1 cellular context compared by ENCODE assay signal in the genomic region with DNA sequence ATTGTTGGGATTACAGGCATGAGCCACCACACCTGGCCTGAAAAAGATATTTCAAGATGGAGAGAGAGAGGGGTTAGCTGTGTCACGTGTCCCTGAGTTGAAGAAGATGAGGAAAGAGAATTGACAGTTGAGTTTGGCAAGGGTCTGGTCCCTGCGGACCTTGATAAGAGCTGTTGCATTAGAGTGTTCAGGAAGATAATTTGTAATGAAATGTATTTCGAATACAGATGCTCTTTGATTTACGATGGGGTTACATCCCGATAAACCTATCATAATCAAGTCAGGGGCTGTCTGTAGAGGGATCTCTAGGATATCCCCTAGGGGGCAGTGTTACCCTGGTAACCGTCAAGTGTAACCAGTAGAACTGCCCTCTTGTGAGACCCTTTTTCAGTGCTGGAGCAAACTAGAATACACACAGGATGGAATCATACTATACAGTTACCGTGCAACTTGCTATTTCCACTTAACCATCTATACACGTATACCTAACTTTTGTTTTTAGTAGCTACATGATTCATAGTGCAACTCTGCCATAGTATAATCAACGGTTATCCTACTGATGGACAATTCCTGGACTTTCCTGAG.
TF ChIP-seq lines count a peak whose summit lies in the region.

No MANE protein-coding gene starts in this region.

TF ChIP-seq in K562, 482 proteins besides CTCF, POLR2A, EP300 and RAD21 (continued from another document and continues in another):
- TF ChIP-seq PCBP1 (IDR thresholded peaks at IDR 0.05; ENCODE audit: low read depth, low read length, poor library complexity, severe bottlenecking) (no peak), SMAD3 (CRISPR knock-in tag; conservative IDR thresholded peaks at IDR 0.05) (no peak), CREM (IDR thresholded peaks at IDR 0.05; ENCODE audit: low read depth) (peak; percentile 13; the same call in 1 of the 2 replicates), ZC3H11A (IDR thresholded peaks at IDR 0.05; ENCODE audit: low read depth, low read length) (no peak), KAT7 (CRISPR knock-in tag; IDR thresholded peaks at IDR 0.05; ENCODE audit: borderline replicate concordance) (no peak), ZNF263 (CRISPR knock-in tag; IDR thresholded peaks at IDR 0.05; ENCODE audit: borderline replicate concordance) (no peak; the same call in none of the 2 replicates), NR2C2 (CRISPR knock-in tag; IDR thresholded peaks at IDR 0.05) (no peak), NR2C2 (tag; IDR thresholded peaks at IDR 0.05) (no peak), ZNF121 (CRISPR knock-in tag; conservative IDR thresholded peaks at IDR 0.05) (peak; percentile 70), SREBF2 (CRISPR knock-in tag; IDR thresholded peaks at IDR 0.05) (no peak), DMBX1 (CRISPR knock-in tag; IDR thresholded peaks at IDR 0.05; ENCODE audit: borderline replicate concordance) (peak; percentile 61; the same call in 1 of the 2 replicates), ETV5 (CRISPR knock-in tag; IDR thresholded peaks at IDR 0.05; ENCODE audit: low read depth) (0 out of 2 replicates have a peak, but pooled peaks have one; percentile 41), CHCHD3 (CRISPR knock-in tag; IDR thresholded peaks at IDR 0.05) (no peak), ZNF57 (CRISPR knock-in tag; IDR thresholded peaks at IDR 0.05) (no peak), NCOA1 (IDR thresholded peaks at IDR 0.05; ENCODE audit: low read depth) (peak; percentile 82; the same call in 1 of the 2 replicates), SP2 (IDR thresholded peaks at IDR 0.05; ENCODE audit: extremely low read depth, low read depth, low read length, poor library complexity, severe bottlenecking) (no peak), GATA2 (CRISPR knock-in tag; IDR thresholded peaks at IDR 0.05) (peak; percentile 88), TAF1 (IDR thresholded peaks at IDR 0.05; ENCODE audit: control insufficient read depth, extremely low read depth, insufficient read depth, low read length, severe bottlenecking) (no peak), C11orf30 (IDR thresholded peaks at IDR 0.05; ENCODE audit: low read depth) (peak; percentile 52), FIP1L1 (IDR thresholded peaks at IDR 0.05; ENCODE audit: low read depth, low read length, poor library complexity, severe bottlenecking) (no peak), ZNF24 (IDR thresholded peaks at IDR 0.05) (no peak), POLR2B (IDR thresholded peaks at IDR 0.05; ENCODE audit: low read depth, partially characterized antibody) (peak; percentile 40), ZNF507 (tag; conservative IDR thresholded peaks at IDR 0.05) (no peak), NONO (IDR thresholded peaks at IDR 0.05; ENCODE audit: low read depth in 2 of 2, low read length in 1 of 2) (no peak), MEF2D (tag; conservative IDR thresholded peaks at IDR 0.05; ENCODE audit: low read depth) (no peak), ZBTB1 (CRISPR knock-in tag; IDR thresholded peaks at IDR 0.05; ENCODE audit: borderline replicate concordance, low read depth) (no peak), HMGN3 (IDR thresholded peaks at IDR 0.05; ENCODE audit: borderline replicate concordance, extremely low read depth, insufficient read length, low read depth, low read length) (no peak), ZNF354B (CRISPR knock-in tag; IDR thresholded peaks at IDR 0.05) (no peak), WHSC1 (IDR thresholded peaks at IDR 0.05; ENCODE audit: low read length) (no peak), SRSF3 (IDR thresholded peaks at IDR 0.05; ENCODE audit: insufficient read depth, low read length) (no peak), HOXB6 (CRISPR knock-in tag; IDR thresholded peaks at IDR 0.05; ENCODE audit: borderline replicate concordance) (no peak), ZNF695 (CRISPR knock-in tag; IDR thresholded peaks at IDR 0.05) (no peak), PHB2 (IDR thresholded peaks at IDR 0.05; ENCODE audit: low read depth) (no peak), MIER1 (IDR thresholded peaks at IDR 0.05; ENCODE audit: low read depth) (no peak)
- TF ChIP-seq, protein P1, sequence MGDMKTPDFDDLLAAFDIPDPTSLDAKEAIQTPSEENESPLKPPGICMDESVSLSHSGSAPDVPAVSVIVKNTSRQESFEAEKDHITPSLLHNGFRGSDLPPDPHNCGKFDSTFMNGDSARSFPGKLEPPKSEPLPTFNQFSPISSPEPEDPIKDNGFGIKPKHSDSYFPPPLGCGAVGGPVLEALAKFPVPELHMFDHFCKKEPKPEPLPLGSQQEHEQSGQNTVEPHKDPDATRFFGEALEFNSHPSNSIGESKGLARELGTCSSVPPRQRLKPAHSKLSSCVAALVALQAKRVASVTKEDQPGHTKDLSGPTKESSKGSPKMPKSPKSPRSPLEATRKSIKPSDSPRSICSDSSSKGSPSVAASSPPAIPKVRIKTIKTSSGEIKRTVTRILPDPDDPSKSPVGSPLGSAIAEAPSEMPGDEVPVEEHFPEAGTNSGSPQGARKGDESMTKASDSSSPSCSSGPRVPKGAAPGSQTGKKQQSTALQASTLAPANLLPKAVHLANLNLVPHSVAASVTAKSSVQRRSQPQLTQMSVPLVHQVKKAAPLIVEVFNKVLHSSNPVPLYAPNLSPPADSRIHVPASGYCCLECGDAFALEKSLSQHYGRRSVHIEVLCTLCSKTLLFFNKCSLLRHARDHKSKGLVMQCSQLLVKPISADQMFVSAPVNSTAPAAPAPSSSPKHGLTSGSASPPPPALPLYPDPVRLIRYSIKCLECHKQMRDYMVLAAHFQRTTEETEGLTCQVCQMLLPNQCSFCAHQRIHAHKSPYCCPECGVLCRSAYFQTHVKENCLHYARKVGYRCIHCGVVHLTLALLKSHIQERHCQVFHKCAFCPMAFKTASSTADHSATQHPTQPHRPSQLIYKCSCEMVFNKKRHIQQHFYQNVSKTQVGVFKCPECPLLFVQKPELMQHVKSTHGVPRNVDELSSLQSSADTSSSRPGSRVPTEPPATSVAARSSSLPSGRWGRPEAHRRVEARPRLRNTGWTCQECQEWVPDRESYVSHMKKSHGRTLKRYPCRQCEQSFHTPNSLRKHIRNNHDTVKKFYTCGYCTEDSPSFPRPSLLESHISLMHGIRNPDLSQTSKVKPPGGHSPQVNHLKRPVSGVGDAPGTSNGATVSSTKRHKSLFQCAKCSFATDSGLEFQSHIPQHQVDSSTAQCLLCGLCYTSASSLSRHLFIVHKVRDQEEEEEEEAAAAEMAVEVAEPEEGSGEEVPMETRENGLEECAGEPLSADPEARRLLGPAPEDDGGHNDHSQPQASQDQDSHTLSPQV (IDR thresholded peaks at IDR 0.05): peak; percentile 84
- TF ChIP-seq, protein P2, sequence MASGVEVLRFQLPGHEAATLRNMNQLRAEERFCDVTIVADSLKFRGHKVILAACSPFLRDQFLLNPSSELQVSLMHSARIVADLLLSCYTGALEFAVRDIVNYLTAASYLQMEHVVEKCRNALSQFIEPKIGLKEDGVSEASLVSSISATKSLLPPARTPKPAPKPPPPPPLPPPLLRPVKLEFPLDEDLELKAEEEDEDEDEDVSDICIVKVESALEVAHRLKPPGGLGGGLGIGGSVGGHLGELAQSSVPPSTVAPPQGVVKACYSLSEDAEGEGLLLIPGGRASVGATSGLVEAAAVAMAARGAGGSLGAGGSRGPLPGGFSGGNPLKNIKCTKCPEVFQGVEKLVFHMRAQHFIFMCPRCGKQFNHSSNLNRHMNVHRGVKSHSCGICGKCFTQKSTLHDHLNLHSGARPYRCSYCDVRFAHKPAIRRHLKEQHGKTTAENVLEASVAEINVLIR (CRISPR knock-in tag; IDR thresholded peaks at IDR 0.05): no peak
- TF ChIP-seq, protein P3, sequence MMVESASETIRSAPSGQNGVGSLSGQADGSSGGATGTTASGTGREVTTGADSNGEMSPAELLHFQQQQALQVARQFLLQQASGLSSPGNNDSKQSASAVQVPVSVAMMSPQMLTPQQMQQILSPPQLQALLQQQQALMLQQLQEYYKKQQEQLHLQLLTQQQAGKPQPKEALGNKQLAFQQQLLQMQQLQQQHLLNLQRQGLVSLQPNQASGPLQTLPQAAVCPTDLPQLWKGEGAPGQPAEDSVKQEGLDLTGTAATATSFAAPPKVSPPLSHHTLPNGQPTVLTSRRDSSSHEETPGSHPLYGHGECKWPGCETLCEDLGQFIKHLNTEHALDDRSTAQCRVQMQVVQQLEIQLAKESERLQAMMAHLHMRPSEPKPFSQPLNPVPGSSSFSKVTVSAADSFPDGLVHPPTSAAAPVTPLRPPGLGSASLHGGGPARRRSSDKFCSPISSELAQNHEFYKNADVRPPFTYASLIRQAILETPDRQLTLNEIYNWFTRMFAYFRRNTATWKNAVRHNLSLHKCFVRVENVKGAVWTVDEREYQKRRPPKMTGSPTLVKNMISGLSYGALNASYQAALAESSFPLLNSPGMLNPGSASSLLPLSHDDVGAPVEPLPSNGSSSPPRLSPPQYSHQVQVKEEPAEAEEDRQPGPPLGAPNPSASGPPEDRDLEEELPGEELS (CRISPR knock-in tag; IDR thresholded peaks at IDR 0.05; ENCODE audit: borderline replicate concordance): no peak
- TF ChIP-seq, protein P4, sequence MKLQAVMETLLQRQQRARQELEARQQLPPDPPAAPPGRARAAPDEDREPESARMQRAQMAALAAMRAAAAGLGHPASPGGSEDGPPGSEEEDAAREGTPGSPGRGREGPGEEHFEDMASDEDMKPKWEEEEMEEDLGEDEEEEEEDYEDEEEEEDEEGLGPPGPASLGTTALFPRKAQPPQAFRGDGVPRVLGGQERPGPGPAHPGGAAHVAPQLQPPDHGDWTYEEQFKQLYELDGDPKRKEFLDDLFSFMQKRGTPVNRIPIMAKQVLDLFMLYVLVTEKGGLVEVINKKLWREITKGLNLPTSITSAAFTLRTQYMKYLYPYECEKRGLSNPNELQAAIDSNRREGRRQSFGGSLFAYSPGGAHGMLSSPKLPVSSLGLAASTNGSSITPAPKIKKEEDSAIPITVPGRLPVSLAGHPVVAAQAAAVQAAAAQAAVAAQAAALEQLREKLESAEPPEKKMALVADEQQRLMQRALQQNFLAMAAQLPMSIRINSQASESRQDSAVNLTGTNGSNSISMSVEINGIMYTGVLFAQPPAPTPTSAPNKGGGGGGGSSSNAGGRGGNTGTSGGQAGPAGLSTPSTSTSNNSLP (IDR thresholded peaks at IDR 0.05; ENCODE audit: borderline replicate concordance, low read depth, low read length): peak; percentile 98
- TF ChIP-seq, protein P5, sequence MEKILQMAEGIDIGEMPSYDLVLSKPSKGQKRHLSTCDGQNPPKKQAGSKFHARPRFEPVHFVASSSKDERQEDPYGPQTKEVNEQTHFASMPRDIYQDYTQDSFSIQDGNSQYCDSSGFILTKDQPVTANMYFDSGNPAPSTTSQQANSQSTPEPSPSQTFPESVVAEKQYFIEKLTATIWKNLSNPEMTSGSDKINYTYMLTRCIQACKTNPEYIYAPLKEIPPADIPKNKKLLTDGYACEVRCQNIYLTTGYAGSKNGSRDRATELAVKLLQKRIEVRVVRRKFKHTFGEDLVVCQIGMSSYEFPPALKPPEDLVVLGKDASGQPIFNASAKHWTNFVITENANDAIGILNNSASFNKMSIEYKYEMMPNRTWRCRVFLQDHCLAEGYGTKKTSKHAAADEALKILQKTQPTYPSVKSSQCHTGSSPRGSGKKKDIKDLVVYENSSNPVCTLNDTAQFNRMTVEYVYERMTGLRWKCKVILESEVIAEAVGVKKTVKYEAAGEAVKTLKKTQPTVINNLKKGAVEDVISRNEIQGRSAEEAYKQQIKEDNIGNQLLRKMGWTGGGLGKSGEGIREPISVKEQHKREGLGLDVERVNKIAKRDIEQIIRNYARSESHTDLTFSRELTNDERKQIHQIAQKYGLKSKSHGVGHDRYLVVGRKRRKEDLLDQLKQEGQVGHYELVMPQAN (IDR thresholded peaks at IDR 0.05; ENCODE audit: borderline replicate concordance): 0 out of 2 replicates have a peak, but pooled peaks have one; percentile 6
- TF ChIP-seq, protein P6, sequence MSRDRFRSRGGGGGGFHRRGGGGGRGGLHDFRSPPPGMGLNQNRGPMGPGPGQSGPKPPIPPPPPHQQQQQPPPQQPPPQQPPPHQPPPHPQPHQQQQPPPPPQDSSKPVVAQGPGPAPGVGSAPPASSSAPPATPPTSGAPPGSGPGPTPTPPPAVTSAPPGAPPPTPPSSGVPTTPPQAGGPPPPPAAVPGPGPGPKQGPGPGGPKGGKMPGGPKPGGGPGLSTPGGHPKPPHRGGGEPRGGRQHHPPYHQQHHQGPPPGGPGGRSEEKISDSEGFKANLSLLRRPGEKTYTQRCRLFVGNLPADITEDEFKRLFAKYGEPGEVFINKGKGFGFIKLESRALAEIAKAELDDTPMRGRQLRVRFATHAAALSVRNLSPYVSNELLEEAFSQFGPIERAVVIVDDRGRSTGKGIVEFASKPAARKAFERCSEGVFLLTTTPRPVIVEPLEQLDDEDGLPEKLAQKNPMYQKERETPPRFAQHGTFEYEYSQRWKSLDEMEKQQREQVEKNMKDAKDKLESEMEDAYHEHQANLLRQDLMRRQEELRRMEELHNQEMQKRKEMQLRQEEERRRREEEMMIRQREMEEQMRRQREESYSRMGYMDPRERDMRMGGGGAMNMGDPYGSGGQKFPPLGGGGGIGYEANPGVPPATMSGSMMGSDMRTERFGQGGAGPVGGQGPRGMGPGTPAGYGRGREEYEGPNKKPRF (IDR thresholded peaks at IDR 0.05; ENCODE audit: low read depth, low read length): no peak
- TF ChIP-seq, protein P7, sequence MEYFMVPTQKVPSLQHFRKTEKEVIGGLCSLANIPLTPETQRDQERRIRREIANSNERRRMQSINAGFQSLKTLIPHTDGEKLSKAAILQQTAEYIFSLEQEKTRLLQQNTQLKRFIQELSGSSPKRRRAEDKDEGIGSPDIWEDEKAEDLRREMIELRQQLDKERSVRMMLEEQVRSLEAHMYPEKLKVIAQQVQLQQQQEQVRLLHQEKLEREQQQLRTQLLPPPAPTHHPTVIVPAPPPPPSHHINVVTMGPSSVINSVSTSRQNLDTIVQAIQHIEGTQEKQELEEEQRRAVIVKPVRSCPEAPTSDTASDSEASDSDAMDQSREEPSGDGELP (CRISPR knock-in tag; IDR thresholded peaks at IDR 0.05; ENCODE audit: borderline replicate concordance): 0 out of 2 replicates have a peak, but pooled peaks have one; percentile 43
- TF ChIP-seq, protein P8, sequence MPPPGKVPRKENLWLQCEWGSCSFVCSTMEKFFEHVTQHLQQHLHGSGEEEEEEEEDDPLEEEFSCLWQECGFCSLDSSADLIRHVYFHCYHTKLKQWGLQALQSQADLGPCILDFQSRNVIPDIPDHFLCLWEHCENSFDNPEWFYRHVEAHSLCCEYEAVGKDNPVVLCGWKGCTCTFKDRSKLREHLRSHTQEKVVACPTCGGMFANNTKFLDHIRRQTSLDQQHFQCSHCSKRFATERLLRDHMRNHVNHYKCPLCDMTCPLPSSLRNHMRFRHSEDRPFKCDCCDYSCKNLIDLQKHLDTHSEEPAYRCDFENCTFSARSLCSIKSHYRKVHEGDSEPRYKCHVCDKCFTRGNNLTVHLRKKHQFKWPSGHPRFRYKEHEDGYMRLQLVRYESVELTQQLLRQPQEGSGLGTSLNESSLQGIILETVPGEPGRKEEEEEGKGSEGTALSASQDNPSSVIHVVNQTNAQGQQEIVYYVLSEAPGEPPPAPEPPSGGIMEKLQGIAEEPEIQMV (tag; conservative IDR thresholded peaks at IDR 0.05; ENCODE audit: low read depth): no peak
- TF ChIP-seq, protein P9, sequence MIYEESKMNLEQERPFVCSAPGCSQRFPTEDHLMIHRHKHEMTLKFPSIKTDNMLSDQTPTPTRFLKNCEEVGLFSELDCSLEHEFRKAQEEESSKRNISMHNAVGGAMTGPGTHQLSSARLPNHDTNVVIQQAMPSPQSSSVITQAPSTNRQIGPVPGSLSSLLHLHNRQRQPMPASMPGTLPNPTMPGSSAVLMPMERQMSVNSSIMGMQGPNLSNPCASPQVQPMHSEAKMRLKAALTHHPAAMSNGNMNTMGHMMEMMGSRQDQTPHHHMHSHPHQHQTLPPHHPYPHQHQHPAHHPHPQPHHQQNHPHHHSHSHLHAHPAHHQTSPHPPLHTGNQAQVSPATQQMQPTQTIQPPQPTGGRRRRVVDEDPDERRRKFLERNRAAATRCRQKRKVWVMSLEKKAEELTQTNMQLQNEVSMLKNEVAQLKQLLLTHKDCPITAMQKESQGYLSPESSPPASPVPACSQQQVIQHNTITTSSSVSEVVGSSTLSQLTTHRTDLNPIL (CRISPR knock-in tag; IDR thresholded peaks at IDR 0.05): no peak
